10 cellular contexts compared by ENCODE assay signal in genomic region chr13:110387451-110388140, GRCh38.
DNase-seq lines count a peak whose midpoint lies in the region; ATAC-seq and TF ChIP-seq lines count a peak whose summit lies in the region.
"Had no signal": no experiment of that assay in that cellular context is flagged by ENCODE, and none has a peak within 500 bp of the region (broad histone marks: within the 10 kb centered on the region; RNA-seq: fewer than 3 reads in every experiment).

No MANE protein-coding gene starts in this region.

- peak; percentile 90 for ATAC-seq in HG03064 (IDR thresholded peaks at IDR 0.05; ENCODE audit: low read depth, unreplicated experiment)
- ATAC-seq: naive thymus-derived CD4-positive, alpha-beta T cell had no signal

- H3K4ac ChIP-seq in mesendoderm (ENCODE audit: low read depth, low read length), result no peak overlapping the region

- no peak overlapping the region for H2AK5ac ChIP-seq in mesendoderm (ENCODE audit: low read length)

- peaks cover 3% of the 10 kb centered on the region for H3K79me1 ChIP-seq in mesendoderm (ENCODE audit: low read length)

- H4K5ac ChIP-seq in mesendoderm (ENCODE audit: low read length), result no peak overlapping the region

- H2BK5ac ChIP-seq in mesendoderm (ENCODE audit: low read length), result no peak overlapping the region

- peak overlapping the region; percentile 34 for H3K9ac ChIP-seq in mesendoderm (ENCODE audit: low read length)

- H3K56ac ChIP-seq in mesendoderm (ENCODE audit: low read length), result peak overlapping the region; percentile 74

- peak; percentile 56 for DNase-seq in DMS 273 (lab: John Stamatoyannopoulos, UW; ENCODE audit: unreplicated experiment)
- DNase-seq in DMS 273 treated with DMSO at 0.1 percent for 48 hours (lab: John Stamatoyannopoulos, UW), result no peak
- peak; percentile 65 to 94 for DNase-seq in ascending aorta (ENCODE audit: low spot score in 2 of 2)
- DNase-seq in mesendoderm, result peak; percentile 70
- DNase-seq in C1 segment of cervical spinal cord (lab: John Stamatoyannopoulos, UW), result no peak
- DNase-seq in stimulated activated CD4-positive, alpha-beta T cell treated with anti-CD3 and anti-CD28 coated beads, Interleukin-4, amount 100 ng/mL, for 4 hours, result no peak
- no peak for DNase-seq in hippocampal formation (lab: John Stamatoyannopoulos, UW)

- H3K36me3 ChIP-seq in ascending aorta (no peaks in the 10 kb centered on the region), mesendoderm (ENCODE audit: control insufficient read depth, insufficient read depth, low read length) (no peaks in the 10 kb centered on the region)

- H2BK120ac ChIP-seq in mesendoderm (ENCODE audit: low read depth, low read length), result no peak overlapping the region

- H3K27ac ChIP-seq in ascending aorta (peak overlapping the region; percentile 98 to 99), mesendoderm (ENCODE audit: low read depth, low read length) (peak overlapping the region; percentile 47)
- H3K27ac ChIP-seq: 22Rv1 had no signal

- intact Hi-C loops in ascending aorta (cut with DNase I), result loop anchor here (1.0 to 2.0 kb wide), 2 partner anchors 10 to 41 kb away; no protein-coding TSS in a partner anchor

- no peaks in the 10 kb centered on the region for H3K9me3 ChIP-seq in ascending aorta

- H3K4me1 ChIP-seq in ascending aorta (peaks cover 14 to 52% of the 10 kb centered on the region in 2 donors), mesendoderm (ENCODE audit: control insufficient read depth, low read depth, low read length) (peaks cover 8% of the 10 kb centered on the region)

- peak in 2 of 3 experiments; percentile 13 to 17 for TF ChIP-seq CTCF in ascending aorta (IDR thresholded peaks at IDR 0.05)

- no peak overlapping the region for H3K18ac ChIP-seq in mesendoderm (ENCODE audit: low read length)

- no peak overlapping the region for H4K8ac ChIP-seq in mesendoderm (ENCODE audit: low read depth, low read length)

- H3K79me2 ChIP-seq in mesendoderm (ENCODE audit: control insufficient read depth, insufficient read depth, low read length), result no peaks in the 10 kb centered on the region

- no peaks in the 10 kb centered on the region for H3K27me3 ChIP-seq in ascending aorta
- H3K27me3 ChIP-seq in mesendoderm (ENCODE audit: insufficient read depth, low read length, poor library complexity), result no peaks in the 10 kb centered on the region

- H3K4me3 ChIP-seq in ascending aorta, result peak overlapping the region; percentile 7 to 50
- no peak overlapping the region for H3K4me3 ChIP-seq in mesendoderm (ENCODE audit: low read length)

- H3K4me2 ChIP-seq in mesendoderm (ENCODE audit: low read length), result no peak overlapping the region

- no peak overlapping the region for H2BK15ac ChIP-seq in mesendoderm (replicated peaks; ENCODE audit: low read depth)

- no CpG with 5 or more reads among the region's 26 CpGs for whole genome bisulfite sequencing in mesendoderm (ENCODE audit: extremely low coverage, insufficient coverage, low lambda C conversion rate)

- no peak overlapping the region for H3K23ac ChIP-seq in mesendoderm (ENCODE audit: low read length)

Comparison
In these comparisons a context has a peak if more than half of its experiments do, and no peak if none do; other contexts are left out.
1. DNase-seq: peak in DMS 273 (single experiment), ascending aorta (2 of 2) and mesendoderm (single experiment); none in DMS 273 treated with DMSO at 0.1 percent for 48 hours (single experiment), C1 segment of cervical spinal cord (0 of 14), stimulated activated CD4-positive, alpha-beta T cell treated with anti-CD3 and anti-CD28 coated beads, Interleukin-4, amount 100 ng/mL, for 4 hours (0 of 2) and hippocampal formation (0 of 2).